ENCODE assay signal across 9 cellular contexts in the genomic region with DNA sequence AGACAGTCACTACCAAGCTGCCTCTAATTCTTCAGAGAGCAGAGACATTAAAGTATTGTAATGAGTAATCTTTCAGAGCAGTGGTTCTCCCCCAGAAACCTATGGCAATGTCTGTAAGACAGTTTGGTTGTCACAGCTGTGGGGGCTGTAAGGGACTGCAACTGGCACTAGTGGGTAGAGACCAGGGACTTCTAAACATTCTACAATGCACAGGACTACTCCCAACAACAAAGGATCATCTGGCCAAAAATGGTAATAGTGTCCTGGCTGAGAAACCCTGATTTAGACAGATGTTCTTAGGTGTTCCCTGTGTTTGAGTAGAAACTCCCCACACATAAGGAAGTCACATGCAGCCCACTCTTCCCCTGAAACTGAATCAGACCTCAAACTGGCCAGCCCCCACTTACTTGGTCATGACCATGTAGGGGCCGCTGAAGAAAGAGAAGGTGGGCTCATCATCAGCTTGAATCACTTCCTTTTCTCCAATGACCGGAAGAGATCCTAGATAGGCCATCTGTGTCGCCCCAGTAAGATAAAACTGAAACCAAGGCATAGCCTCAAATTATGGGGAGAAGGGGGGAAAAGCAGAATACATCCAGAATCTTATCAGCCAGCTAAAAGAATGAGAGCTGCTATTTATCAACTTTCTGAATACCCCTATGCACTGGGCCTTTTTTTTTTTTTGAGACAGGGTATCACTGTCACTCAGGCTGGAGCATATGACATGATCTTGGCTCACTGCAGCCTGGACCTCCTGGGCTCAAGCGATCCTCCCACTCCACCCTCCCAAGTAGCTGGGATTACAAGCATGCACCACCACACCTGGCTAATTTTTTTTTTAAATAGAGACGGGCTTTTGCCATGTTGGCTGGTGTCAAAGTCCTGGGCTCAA.
DNase-seq lines count a peak whose midpoint lies in the region; ATAC-seq and TF ChIP-seq lines count a peak whose summit lies in the region.
"Had no signal": no experiment of that assay in that cellular context is flagged by ENCODE, and none has a peak within 500 bp of the region (broad histone marks: within the 10 kb centered on the region; RNA-seq: fewer than 3 reads in every experiment).

No MANE protein-coding gene starts in this region.

- peak overlapping the region in 1 of 2 donors; percentile 60 for H3K27ac Mint-ChIP-seq in activated naive CD4-positive, alpha-beta T cell treated with anti-CD3 and anti-CD28 coated beads, Interleukin-2, amount 50 U/mL, for 72 hours

- no peak for TF ChIP-seq CTCF in transverse colon (IDR thresholded peaks at IDR 0.05)

- H3K4me3 ChIP-seq in transverse colon: no peak overlapping the region
- H3K4me3 ChIP-seq in SJCRH30: no peak overlapping the region
- H3K4me3 ChIP-seq: left lung had no signal

- DNase-seq in activated naive CD4-positive, alpha-beta T cell treated with anti-CD3 and anti-CD28 coated beads, Interleukin-2, amount 50 U/mL, for 72 hours (ENCODE audit: low spot score in 2 of 2): no peak
- DNase-seq in activated naive CD4-positive, alpha-beta T cell treated with anti-CD3 and anti-CD28 coated beads, Interleukin-2, amount 50 U/mL, for 16 hours: no peak
- no peak for DNase-seq in left colon
- DNase-seq in NCI-H226: no peak
- no peak for DNase-seq in transverse colon
- no peak for DNase-seq in SJCRH30
- DNase-seq: left lung had no signal

- no peak overlapping the region for H3K27ac ChIP-seq in transverse colon
- no peak overlapping the region for H3K27ac ChIP-seq in SJCRH30
- H3K27ac ChIP-seq: left lung had no signal

- intact Hi-C loops in left colon (cut with DNase I, micrococcal nuclease) (no loop called here), transverse colon (cut with DNase I; ENCODE audit: low total_unique reads) (no loop called here)

- peak; percentile 57 to 76 for ATAC-seq in activated naive CD4-positive, alpha-beta T cell treated with anti-CD3 and anti-CD28 coated beads, Interleukin-2, amount 50 U/mL, for 72 hours
- ATAC-seq in HG02588 (IDR thresholded peaks at IDR 0.05; ENCODE audit: unreplicated experiment) (peak; percentile 52), HG03520 (IDR thresholded peaks at IDR 0.05; ENCODE audit: unreplicated experiment) (peak; percentile 59), left colon (no peak)
- ATAC-seq: left lung had no signal

- H3K9me3 Mint-ChIP-seq in activated naive CD4-positive, alpha-beta T cell treated with anti-CD3 and anti-CD28 coated beads, Interleukin-2, amount 50 U/mL, for 72 hours: no peaks in the 10 kb centered on the region

- H3K36me3 ChIP-seq in transverse colon (no peaks in the 10 kb centered on the region), SJCRH30 (no peaks in the 10 kb centered on the region)
- H3K36me3 ChIP-seq: left lung had no signal

- in situ Hi-C loops in transverse colon (cut with MboI; ENCODE audit: low pct_ligation_motif_present in 1 of 4, low pct_unique_long_range_greater_than_20kb in 1 of 4, low sequenced_read_pairs in 3 of 4): no loop called here

- H3K36me3 Mint-ChIP-seq in activated naive CD4-positive, alpha-beta T cell treated with anti-CD3 and anti-CD28 coated beads, Interleukin-2, amount 50 U/mL, for 72 hours: no peaks in the 10 kb centered on the region

- H3K27me3 ChIP-seq in transverse colon (no peaks in the 10 kb centered on the region), SJCRH30 (no peaks in the 10 kb centered on the region)
- H3K27me3 ChIP-seq: left lung had no signal

- TF ChIP-seq EP300 in transverse colon (IDR thresholded peaks at IDR 0.05; ENCODE audit: low read depth): no peak

- H3K4me1 ChIP-seq in transverse colon: no peaks in the 10 kb centered on the region
- no peaks in the 10 kb centered on the region for H3K4me1 ChIP-seq in SJCRH30

- WGBS in transverse colon (ENCODE audit: low coverage in 1 of 2), 2 donors: 77 to 100% methylated on average over 1 to 5 of the region's 5 CpGs

- H3K9me3 ChIP-seq in transverse colon (no peaks in the 10 kb centered on the region), SJCRH30 (replicated peaks) (no peaks in the 10 kb centered on the region)
- H3K9me3 ChIP-seq: left lung had no signal

- TF ChIP-seq POLR2A in transverse colon (IDR thresholded peaks at IDR 0.05): no peak
